2 cellular contexts compared by ENCODE assay signal in genomic region chr12:94127239-94128131, GRCh38.
TF ChIP-seq lines count a peak whose summit lies in the region.

No MANE protein-coding gene starts in this region.

TF ChIP-seq in IMR-90, 13 proteins besides CTCF, POLR2A, EP300 and RAD21:
- no peak for TF ChIP-seq FOS (IDR thresholded peaks at IDR 0.05; ENCODE audit: low read depth, low read length)
- peak; percentile 85 for TF ChIP-seq CEBPB (IDR thresholded peaks at IDR 0.05; ENCODE audit: low read depth, low read length)
- TF ChIP-seq RFX5 (IDR thresholded peaks at IDR 0.05; ENCODE audit: low read depth, low read length): no peak

TF ChIP-seq in K562, 482 proteins besides CTCF, POLR2A, EP300 and RAD21 (continues in another document):
- no peak for TF ChIP-seq ADNP (tag; IDR thresholded peaks at IDR 0.05)
- 0 out of 2 replicates have a peak, but pooled peaks have one; percentile 26 for TF ChIP-seq IRF9 (tag; IDR thresholded peaks at IDR 0.05)
- TF ChIP-seq CEBPG (CRISPR knock-in tag; IDR thresholded peaks at IDR 0.05): 0 out of 2 replicates have a peak, but pooled peaks have one; percentile 37
- peak; percentile 75 to 94 for TF ChIP-seq CEBPG (tag; conservative IDR thresholded peaks at IDR 0.05 in 1 of 2, IDR thresholded peaks at IDR 0.05 in 1 of 2)
- no peak for TF ChIP-seq ZNF263 (CRISPR knock-in tag; IDR thresholded peaks at IDR 0.05; ENCODE audit: borderline replicate concordance)
- TF ChIP-seq RFX5 (IDR thresholded peaks at IDR 0.05; ENCODE audit: low read depth, low read length): no peak
- peak; percentile 23; the same call in 1 of the 2 replicates for TF ChIP-seq SMARCE1 (IDR thresholded peaks at IDR 0.05)
- no peak for TF ChIP-seq PHB2 (IDR thresholded peaks at IDR 0.05; ENCODE audit: low read depth)
- TF ChIP-seq, protein P1, sequence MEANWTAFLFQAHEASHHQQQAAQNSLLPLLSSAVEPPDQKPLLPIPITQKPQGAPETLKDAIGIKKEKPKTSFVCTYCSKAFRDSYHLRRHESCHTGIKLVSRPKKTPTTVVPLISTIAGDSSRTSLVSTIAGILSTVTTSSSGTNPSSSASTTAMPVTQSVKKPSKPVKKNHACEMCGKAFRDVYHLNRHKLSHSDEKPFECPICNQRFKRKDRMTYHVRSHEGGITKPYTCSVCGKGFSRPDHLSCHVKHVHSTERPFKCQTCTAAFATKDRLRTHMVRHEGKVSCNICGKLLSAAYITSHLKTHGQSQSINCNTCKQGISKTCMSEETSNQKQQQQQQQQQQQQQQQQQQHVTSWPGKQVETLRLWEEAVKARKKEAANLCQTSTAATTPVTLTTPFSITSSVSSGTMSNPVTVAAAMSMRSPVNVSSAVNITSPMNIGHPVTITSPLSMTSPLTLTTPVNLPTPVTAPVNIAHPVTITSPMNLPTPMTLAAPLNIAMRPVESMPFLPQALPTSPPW (CRISPR knock-in tag; IDR thresholded peaks at IDR 0.05): 0 out of 2 replicates have a peak, but pooled peaks have one; percentile 23
- TF ChIP-seq, protein P2, sequence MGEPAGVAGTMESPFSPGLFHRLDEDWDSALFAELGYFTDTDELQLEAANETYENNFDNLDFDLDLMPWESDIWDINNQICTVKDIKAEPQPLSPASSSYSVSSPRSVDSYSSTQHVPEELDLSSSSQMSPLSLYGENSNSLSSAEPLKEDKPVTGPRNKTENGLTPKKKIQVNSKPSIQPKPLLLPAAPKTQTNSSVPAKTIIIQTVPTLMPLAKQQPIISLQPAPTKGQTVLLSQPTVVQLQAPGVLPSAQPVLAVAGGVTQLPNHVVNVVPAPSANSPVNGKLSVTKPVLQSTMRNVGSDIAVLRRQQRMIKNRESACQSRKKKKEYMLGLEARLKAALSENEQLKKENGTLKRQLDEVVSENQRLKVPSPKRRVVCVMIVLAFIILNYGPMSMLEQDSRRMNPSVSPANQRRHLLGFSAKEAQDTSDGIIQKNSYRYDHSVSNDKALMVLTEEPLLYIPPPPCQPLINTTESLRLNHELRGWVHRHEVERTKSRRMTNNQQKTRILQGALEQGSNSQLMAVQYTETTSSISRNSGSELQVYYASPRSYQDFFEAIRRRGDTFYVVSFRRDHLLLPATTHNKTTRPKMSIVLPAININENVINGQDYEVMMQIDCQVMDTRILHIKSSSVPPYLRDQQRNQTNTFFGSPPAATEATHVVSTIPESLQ (CRISPR knock-in tag; IDR thresholded peaks at IDR 0.05): no peak
- peak; percentile 41; the same call in 1 of the 2 replicates for TF ChIP-seq KLF16 (IDR thresholded peaks at IDR 0.05)
- 0 out of 2 replicates have a peak, but pooled peaks have one; percentile 3 for TF ChIP-seq CBFA2T2 (conservative IDR thresholded peaks at IDR 0.05)
- no peak for TF ChIP-seq HIVEP1 (CRISPR knock-in tag; IDR thresholded peaks at IDR 0.05)
- TF ChIP-seq, protein P3, sequence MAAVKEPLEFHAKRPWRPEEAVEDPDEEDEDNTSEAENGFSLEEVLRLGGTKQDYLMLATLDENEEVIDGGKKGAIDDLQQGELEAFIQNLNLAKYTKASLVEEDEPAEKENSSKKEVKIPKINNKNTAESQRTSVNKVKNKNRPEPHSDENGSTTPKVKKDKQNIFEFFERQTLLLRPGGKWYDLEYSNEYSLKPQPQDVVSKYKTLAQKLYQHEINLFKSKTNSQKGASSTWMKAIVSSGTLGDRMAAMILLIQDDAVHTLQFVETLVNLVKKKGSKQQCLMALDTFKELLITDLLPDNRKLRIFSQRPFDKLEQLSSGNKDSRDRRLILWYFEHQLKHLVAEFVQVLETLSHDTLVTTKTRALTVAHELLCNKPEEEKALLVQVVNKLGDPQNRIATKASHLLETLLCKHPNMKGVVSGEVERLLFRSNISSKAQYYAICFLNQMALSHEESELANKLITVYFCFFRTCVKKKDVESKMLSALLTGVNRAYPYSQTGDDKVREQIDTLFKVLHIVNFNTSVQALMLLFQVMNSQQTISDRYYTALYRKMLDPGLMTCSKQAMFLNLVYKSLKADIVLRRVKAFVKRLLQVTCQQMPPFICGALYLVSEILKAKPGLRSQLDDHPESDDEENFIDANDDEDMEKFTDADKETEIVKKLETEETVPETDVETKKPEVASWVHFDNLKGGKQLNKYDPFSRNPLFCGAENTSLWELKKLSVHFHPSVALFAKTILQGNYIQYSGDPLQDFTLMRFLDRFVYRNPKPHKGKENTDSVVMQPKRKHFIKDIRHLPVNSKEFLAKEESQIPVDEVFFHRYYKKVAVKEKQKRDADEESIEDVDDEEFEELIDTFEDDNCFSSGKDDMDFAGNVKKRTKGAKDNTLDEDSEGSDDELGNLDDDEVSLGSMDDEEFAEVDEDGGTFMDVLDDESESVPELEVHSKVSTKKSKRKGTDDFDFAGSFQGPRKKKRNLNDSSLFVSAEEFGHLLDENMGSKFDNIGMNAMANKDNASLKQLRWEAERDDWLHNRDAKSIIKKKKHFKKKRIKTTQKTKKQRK (IDR thresholded peaks at IDR 0.05; ENCODE audit: borderline replicate concordance, low read depth, low read length): no peak
- TF ChIP-seq TEAD4 (IDR thresholded peaks at IDR 0.05; ENCODE audit: low read length): peak; percentile 56; the same call in 1 of the 2 replicates
- TF ChIP-seq TEAD4 (CRISPR knock-in tag; IDR thresholded peaks at IDR 0.05; ENCODE audit: borderline replicate concordance): no peak
- TF ChIP-seq CEBPB (tag; IDR thresholded peaks at IDR 0.05): peak; percentile 94
- TF ChIP-seq, protein P4, sequence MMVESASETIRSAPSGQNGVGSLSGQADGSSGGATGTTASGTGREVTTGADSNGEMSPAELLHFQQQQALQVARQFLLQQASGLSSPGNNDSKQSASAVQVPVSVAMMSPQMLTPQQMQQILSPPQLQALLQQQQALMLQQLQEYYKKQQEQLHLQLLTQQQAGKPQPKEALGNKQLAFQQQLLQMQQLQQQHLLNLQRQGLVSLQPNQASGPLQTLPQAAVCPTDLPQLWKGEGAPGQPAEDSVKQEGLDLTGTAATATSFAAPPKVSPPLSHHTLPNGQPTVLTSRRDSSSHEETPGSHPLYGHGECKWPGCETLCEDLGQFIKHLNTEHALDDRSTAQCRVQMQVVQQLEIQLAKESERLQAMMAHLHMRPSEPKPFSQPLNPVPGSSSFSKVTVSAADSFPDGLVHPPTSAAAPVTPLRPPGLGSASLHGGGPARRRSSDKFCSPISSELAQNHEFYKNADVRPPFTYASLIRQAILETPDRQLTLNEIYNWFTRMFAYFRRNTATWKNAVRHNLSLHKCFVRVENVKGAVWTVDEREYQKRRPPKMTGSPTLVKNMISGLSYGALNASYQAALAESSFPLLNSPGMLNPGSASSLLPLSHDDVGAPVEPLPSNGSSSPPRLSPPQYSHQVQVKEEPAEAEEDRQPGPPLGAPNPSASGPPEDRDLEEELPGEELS (CRISPR knock-in tag; IDR thresholded peaks at IDR 0.05; ENCODE audit: borderline replicate concordance): no peak
- peak; percentile 46 for TF ChIP-seq CBFA2T3 (IDR thresholded peaks at IDR 0.05)
- TF ChIP-seq HDAC3 (IDR thresholded peaks at IDR 0.05; ENCODE audit: borderline replicate concordance, partially characterized antibody): no peak
- TF ChIP-seq FOXA3 (CRISPR knock-in tag; conservative IDR thresholded peaks at IDR 0.05 in 1 of 2, IDR thresholded peaks at IDR 0.05 in 1 of 2): peak in 1 of 2 experiments; percentile 76; a peak in 2 of 4 replicates
- TF ChIP-seq ZNF551 (CRISPR knock-in tag; IDR thresholded peaks at IDR 0.05): no peak
- TF ChIP-seq HMGXB4 (CRISPR knock-in tag; IDR thresholded peaks at IDR 0.05): no peak
- TF ChIP-seq ZNF41 (CRISPR knock-in tag; conservative IDR thresholded peaks at IDR 0.05): no peak
- no peak for TF ChIP-seq ELK3 (CRISPR knock-in tag; IDR thresholded peaks at IDR 0.05)
- peak; percentile 37; the same call in 1 of the 2 replicates for TF ChIP-seq CTBP1 (IDR thresholded peaks at IDR 0.05; ENCODE audit: borderline replicate concordance)
- 0 out of 2 replicates have a peak, but pooled peaks have one; percentile 30 for TF ChIP-seq PML (IDR thresholded peaks at IDR 0.05; ENCODE audit: low read length)
- TF ChIP-seq HMGN3 (IDR thresholded peaks at IDR 0.05; ENCODE audit: borderline replicate concordance, extremely low read depth, insufficient read length, low read depth, low read length): no peak
- peak; percentile 65; the same call in 1 of the 2 replicates for TF ChIP-seq SOX6 (IDR thresholded peaks at IDR 0.05)
- peak; percentile 61 for TF ChIP-seq ARID1B (IDR thresholded peaks at IDR 0.05)
- TF ChIP-seq GATA2 (CRISPR knock-in tag; IDR thresholded peaks at IDR 0.05): 0 out of 2 replicates have a peak, but pooled peaks have one; percentile 17
- no peak for TF ChIP-seq TOE1 (IDR thresholded peaks at IDR 0.05; ENCODE audit: borderline replicate concordance)
- no peak for TF ChIP-seq TOE1 (CRISPR knock-in tag; IDR thresholded peaks at IDR 0.05; ENCODE audit: borderline replicate concordance, low read depth)
- TF ChIP-seq, protein P5, sequence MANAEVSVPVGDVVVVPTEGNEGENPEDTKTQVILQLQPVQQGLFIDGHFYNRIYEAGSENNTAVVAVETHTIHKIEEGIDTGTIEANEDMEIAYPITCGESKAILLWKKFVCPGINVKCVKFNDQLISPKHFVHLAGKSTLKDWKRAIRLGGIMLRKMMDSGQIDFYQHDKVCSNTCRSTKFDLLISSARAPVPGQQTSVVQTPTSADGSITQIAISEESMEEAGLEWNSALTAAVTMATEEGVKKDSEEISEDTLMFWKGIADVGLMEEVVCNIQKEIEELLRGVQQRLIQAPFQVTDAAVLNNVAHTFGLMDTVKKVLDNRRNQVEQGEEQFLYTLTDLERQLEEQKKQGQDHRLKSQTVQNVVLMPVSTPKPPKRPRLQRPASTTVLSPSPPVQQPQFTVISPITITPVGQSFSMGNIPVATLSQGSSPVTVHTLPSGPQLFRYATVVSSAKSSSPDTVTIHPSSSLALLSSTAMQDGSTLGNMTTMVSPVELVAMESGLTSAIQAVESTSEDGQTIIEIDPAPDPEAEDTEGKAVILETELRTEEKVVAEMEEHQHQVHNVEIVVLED (CRISPR knock-in tag; IDR thresholded peaks at IDR 0.05): no peak
- TF ChIP-seq, protein P6, sequence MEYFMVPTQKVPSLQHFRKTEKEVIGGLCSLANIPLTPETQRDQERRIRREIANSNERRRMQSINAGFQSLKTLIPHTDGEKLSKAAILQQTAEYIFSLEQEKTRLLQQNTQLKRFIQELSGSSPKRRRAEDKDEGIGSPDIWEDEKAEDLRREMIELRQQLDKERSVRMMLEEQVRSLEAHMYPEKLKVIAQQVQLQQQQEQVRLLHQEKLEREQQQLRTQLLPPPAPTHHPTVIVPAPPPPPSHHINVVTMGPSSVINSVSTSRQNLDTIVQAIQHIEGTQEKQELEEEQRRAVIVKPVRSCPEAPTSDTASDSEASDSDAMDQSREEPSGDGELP (CRISPR knock-in tag; IDR thresholded peaks at IDR 0.05; ENCODE audit: borderline replicate concordance): no peak
- TF ChIP-seq TCF3 (CRISPR knock-in tag; IDR thresholded peaks at IDR 0.05): peak; percentile 42; the same call in 1 of the 2 replicates
- TF ChIP-seq FOXM1 (IDR thresholded peaks at IDR 0.05; ENCODE audit: low read depth): 0 out of 2 replicates have a peak, but pooled peaks have one; percentile 29
- TF ChIP-seq FOXM1 (CRISPR knock-in tag; IDR thresholded peaks at IDR 0.05; ENCODE audit: low read depth): no peak
- TF ChIP-seq TAL1 (IDR thresholded peaks at IDR 0.05): peak; percentile 51
- TF ChIP-seq SMAD3 (CRISPR knock-in tag; conservative IDR thresholded peaks at IDR 0.05): no peak
- TF ChIP-seq, protein P7, sequence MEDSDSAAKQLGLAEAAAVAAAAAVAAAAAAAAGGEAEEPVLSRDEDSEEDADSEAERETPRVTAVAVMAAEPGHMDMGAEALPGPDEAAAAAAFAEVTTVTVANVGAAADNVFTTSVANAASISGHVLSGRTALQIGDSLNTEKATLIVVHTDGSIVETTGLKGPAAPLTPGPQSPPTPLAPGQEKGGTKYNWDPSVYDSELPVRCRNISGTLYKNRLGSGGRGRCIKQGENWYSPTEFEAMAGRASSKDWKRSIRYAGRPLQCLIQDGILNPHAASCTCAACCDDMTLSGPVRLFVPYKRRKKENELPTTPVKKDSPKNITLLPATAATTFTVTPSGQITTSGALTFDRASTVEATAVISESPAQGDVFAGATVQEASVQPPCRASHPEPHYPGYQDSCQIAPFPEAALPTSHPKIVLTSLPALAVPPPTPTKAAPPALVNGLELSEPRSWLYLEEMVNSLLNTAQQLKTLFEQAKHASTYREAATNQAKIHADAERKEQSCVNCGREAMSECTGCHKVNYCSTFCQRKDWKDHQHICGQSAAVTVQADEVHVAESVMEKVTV (CRISPR knock-in tag; IDR thresholded peaks at IDR 0.05): no peak
- no peak for TF ChIP-seq ETV1 (tag; conservative IDR thresholded peaks at IDR 0.05; ENCODE audit: low read depth)
- peak; percentile 92 for TF ChIP-seq ZNF79 (CRISPR knock-in tag; IDR thresholded peaks at IDR 0.05; ENCODE audit: low read depth)
